In genomic region chr7:115297651-115298050, GRCh38 we compare ENCODE assay signal across 10 cellular contexts.
DNase-seq lines count a peak whose midpoint lies in the region; ATAC-seq and TF ChIP-seq lines count a peak whose summit lies in the region.
"Had no signal": no experiment of that assay in that cellular context is flagged by ENCODE, and none has a peak within 500 bp of the region (broad histone marks: within the 10 kb centered on the region; RNA-seq: fewer than 3 reads in every experiment).

No MANE protein-coding gene starts in this region.

- H3K79me1 ChIP-seq in mesendoderm (ENCODE audit: low read length), result no peaks in the 10 kb centered on the region

- H3K79me2 ChIP-seq in mesendoderm (ENCODE audit: control insufficient read depth, insufficient read depth, low read length), result no peaks in the 10 kb centered on the region

- no peak overlapping the region for H2BK15ac ChIP-seq in mesendoderm (replicated peaks; ENCODE audit: low read depth)

- DNase-seq in D341Med (ENCODE audit: low spot score), result peak; percentile 27
- DNase-seq in MG63, result peak; percentile 82
- no peak for DNase-seq in chondrocyte (ENCODE audit: low spot score)
- DNase-seq in mesendoderm, result peak; percentile 5
- no peak for DNase-seq in GM19238 (ENCODE audit: insufficient read length, low spot score)
- no peak for DNase-seq in NOMO-1 treated with DMSO at 0.1 percent for 48 hours (lab: John Stamatoyannopoulos, UW; ENCODE audit: unreplicated experiment)
- no peak for DNase-seq in NCI-H187 treated with DMSO at 0.1 percent for 48 hours (lab: John Stamatoyannopoulos, UW)
- DNase-seq: H7 had no signal

- no peak overlapping the region for H3K9ac ChIP-seq in mesendoderm (ENCODE audit: low read length)

- TF ChIP-seq CTCF in chondrocyte (IDR thresholded peaks at IDR 0.05), result peak; percentile 32

- H3K27ac Mint-ChIP-seq in chondrocyte (ENCODE audit: unreplicated experiment), result no peak overlapping the region

- H3K23ac ChIP-seq in mesendoderm (ENCODE audit: low read length), result no peak overlapping the region

- no peak overlapping the region for H2BK5ac ChIP-seq in mesendoderm (ENCODE audit: low read length)

- no peak overlapping the region for H3K56ac ChIP-seq in mesendoderm (ENCODE audit: low read length)

- no peaks in the 10 kb centered on the region for H3K9me3 ChIP-seq in MG63

- H3K27me3 ChIP-seq in MG63, result no peaks in the 10 kb centered on the region
- no peaks in the 10 kb centered on the region for H3K27me3 ChIP-seq in mesendoderm (ENCODE audit: insufficient read depth, low read length, poor library complexity)

- H4K8ac ChIP-seq in mesendoderm (ENCODE audit: low read depth, low read length), result no peak overlapping the region

- no peak overlapping the region for H2AK5ac ChIP-seq in mesendoderm (ENCODE audit: low read length)

- no peak overlapping the region for H2BK120ac ChIP-seq in mesendoderm (ENCODE audit: low read depth, low read length)

- H3K4me3 ChIP-seq in MG63 (no peak overlapping the region), mesendoderm (ENCODE audit: low read length) (no peak overlapping the region)

- no peaks in the 10 kb centered on the region for H3K36me3 Mint-ChIP-seq in chondrocyte (ENCODE audit: low read depth)

- no peak overlapping the region for H3K4me2 ChIP-seq in mesendoderm (ENCODE audit: low read length)

- H3K4me1 Mint-ChIP-seq in chondrocyte (ENCODE audit: low read depth), result no peaks in the 10 kb centered on the region

- no peak for ATAC-seq in HG03432 (IDR thresholded peaks at IDR 0.05; ENCODE audit: unreplicated experiment)

- H3K36me3 ChIP-seq in MG63 (no peaks in the 10 kb centered on the region), mesendoderm (ENCODE audit: control insufficient read depth, insufficient read depth, low read length) (no peaks in the 10 kb centered on the region)

- H3K18ac ChIP-seq in mesendoderm (ENCODE audit: low read length), result no peak overlapping the region

- no peak overlapping the region for H3K4me3 Mint-ChIP-seq in chondrocyte (ENCODE audit: unreplicated experiment)
- H3K4me3 Mint-ChIP-seq: neural crest cell had no signal

- H3K27me3 Mint-ChIP-seq in chondrocyte (ENCODE audit: low read depth), result no peaks in the 10 kb centered on the region

- no peak overlapping the region for H3K27ac ChIP-seq in mesendoderm (ENCODE audit: low read depth, low read length)

- H4K5ac ChIP-seq in mesendoderm (ENCODE audit: low read length), result no peak overlapping the region

- no peaks in the 10 kb centered on the region for H3K4me1 ChIP-seq in mesendoderm (ENCODE audit: control insufficient read depth, low read depth, low read length)

- no peaks in the 10 kb centered on the region for H3K9me3 Mint-ChIP-seq in chondrocyte (ENCODE audit: low read depth)
- H3K9me3 Mint-ChIP-seq: neural crest cell had no signal

- no peak overlapping the region for H3K4ac ChIP-seq in mesendoderm (ENCODE audit: low read depth, low read length)

Comparison
In these comparisons a context has a peak if more than half of its experiments do, and no peak if none do; other contexts are left out.
1. DNase-seq: peak in D341Med (single experiment), MG63 (single experiment) and mesendoderm (single experiment); none in chondrocyte (single experiment), GM19238 (single experiment), NOMO-1 treated with DMSO at 0.1 percent for 48 hours (single experiment) and NCI-H187 treated with DMSO at 0.1 percent for 48 hours (single experiment).